Comparison of ENCODE assay signal across 1 cellular context in the genomic region with DNA sequence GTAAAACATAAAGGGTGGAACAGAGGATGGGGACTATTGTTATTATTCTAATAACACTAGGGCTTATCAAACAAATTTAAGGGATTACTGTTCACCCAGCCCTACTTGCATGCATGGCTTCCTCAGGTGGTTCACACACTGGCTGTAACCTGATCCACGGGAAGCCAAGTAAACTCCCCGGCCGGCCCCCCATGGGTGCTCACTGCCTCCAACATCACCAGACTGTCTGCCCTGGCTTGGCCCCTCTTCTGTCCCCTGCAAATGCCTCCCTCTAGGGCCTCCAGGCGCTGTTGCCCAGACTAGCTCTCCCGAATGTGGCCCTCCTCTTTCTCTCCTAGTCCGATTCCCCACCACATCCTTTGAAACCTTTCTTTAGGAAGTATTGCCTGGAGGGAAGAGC.
TF ChIP-seq lines count a peak whose summit lies in the region.

No MANE protein-coding gene starts in this region.

TF ChIP-seq in K562, 482 proteins besides CTCF, POLR2A, EP300 and RAD21:
- TF ChIP-seq HDAC6 (IDR thresholded peaks at IDR 0.05; ENCODE audit: low read depth, low read length) = no peak
- TF ChIP-seq, protein P1, sequence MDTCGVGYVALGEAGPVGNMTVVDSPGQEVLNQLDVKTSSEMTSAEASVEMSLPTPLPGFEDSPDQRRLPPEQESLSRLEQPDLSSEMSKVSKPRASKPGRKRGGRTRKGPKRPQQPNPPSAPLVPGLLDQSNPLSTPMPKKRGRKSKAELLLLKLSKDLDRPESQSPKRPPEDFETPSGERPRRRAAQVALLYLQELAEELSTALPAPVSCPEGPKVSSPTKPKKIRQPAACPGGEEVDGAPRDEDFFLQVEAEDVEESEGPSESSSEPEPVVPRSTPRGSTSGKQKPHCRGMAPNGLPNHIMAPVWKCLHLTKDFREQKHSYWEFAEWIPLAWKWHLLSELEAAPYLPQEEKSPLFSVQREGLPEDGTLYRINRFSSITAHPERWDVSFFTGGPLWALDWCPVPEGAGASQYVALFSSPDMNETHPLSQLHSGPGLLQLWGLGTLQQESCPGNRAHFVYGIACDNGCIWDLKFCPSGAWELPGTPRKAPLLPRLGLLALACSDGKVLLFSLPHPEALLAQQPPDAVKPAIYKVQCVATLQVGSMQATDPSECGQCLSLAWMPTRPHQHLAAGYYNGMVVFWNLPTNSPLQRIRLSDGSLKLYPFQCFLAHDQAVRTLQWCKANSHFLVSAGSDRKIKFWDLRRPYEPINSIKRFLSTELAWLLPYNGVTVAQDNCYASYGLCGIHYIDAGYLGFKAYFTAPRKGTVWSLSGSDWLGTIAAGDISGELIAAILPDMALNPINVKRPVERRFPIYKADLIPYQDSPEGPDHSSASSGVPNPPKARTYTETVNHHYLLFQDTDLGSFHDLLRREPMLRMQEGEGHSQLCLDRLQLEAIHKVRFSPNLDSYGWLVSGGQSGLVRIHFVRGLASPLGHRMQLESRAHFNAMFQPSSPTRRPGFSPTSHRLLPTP (IDR thresholded peaks at IDR 0.05; ENCODE audit: borderline replicate concordance, extremely low read depth, insufficient read length) = no peak
- TF ChIP-seq, protein P2, sequence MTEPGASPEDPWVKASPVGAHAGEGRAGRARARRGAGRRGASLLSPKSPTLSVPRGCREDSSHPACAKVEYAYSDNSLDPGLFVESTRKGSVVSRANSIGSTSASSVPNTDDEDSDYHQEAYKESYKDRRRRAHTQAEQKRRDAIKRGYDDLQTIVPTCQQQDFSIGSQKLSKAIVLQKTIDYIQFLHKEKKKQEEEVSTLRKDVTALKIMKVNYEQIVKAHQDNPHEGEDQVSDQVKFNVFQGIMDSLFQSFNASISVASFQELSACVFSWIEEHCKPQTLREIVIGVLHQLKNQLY (CRISPR knock-in tag; conservative IDR thresholded peaks at IDR 0.05) = no peak
- no peak for TF ChIP-seq ZBED1 (IDR thresholded peaks at IDR 0.05)
- TF ChIP-seq POLR2AphosphoS2 (IDR thresholded peaks at IDR 0.05; ENCODE audit: low read length) = no peak
- TF ChIP-seq, protein P3, sequence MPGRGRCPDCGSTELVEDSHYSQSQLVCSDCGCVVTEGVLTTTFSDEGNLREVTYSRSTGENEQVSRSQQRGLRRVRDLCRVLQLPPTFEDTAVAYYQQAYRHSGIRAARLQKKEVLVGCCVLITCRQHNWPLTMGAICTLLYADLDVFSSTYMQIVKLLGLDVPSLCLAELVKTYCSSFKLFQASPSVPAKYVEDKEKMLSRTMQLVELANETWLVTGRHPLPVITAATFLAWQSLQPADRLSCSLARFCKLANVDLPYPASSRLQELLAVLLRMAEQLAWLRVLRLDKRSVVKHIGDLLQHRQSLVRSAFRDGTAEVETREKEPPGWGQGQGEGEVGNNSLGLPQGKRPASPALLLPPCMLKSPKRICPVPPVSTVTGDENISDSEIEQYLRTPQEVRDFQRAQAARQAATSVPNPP (IDR thresholded peaks at IDR 0.05; ENCODE audit: borderline replicate concordance, insufficient read depth, insufficient read length) = no peak
- no peak for TF ChIP-seq ZKSCAN1 (IDR thresholded peaks at IDR 0.05; ENCODE audit: low read depth, low read length)
TF ChIP-seq in K562: peak in this region for 0.
